ENCODE assay signal across 30 cellular contexts in the genomic region with DNA sequence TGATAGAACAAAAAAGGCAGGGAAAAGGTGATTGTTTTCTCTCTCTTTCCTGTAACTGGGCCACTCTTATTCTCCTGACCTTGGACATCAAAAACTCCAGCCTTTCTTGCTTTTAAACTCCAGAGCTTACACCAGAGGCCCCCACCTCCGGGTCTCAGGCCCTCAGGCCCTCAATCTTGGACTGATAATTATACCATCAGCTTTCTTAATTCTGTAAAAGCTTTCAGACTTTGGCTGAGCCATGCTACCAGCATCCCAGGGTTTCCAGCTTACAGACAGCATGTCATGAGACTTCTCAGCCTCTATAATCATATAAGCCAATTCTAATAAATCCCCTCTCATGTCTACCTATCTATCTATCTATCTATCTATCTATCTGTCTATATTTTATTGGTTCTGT.
"Had no signal": no experiment of that assay in that cellular context is flagged by ENCODE, and none has a peak within 500 bp of the region (broad histone marks: within the 10 kb centered on the region; RNA-seq: fewer than 3 reads in every experiment).

No MANE protein-coding gene starts in this region.

- H3K27me3 ChIP-seq: cardiac muscle cell, colonic mucosa, left lung, pancreas, sigmoid colon, suprapubic skin, vagina had no signal

- ATAC-seq: activated naive CD8-positive, alpha-beta T cell treated with anti-CD3 and anti-CD28 coated beads, Interleukin-2, amount 50 U/mL, for 24 hours; activated T-cell treated with anti-CD3 and anti-CD28 coated beads, Interleukin-2, amount 50 U/mL, for 4 hours; left lung; mucosa of descending colon; pancreas; stimulated activated effector memory CD8-positive, alpha-beta T cell treated with anti-CD3 and anti-CD28 coated beads, Interleukin-12 subunit alpha, Interleukin-12 subunit beta, amount 100 ng/mL, for 72 hours had no signal

- H3K4me1 ChIP-seq: colonic mucosa, prostate gland had no signal

- H3K36me3 ChIP-seq: cardiac muscle cell, colonic mucosa, left lung, pancreas, prostate gland, sigmoid colon, suprapubic skin, vagina had no signal

- H3K27ac ChIP-seq: cardiac muscle cell, colonic mucosa, epithelial cell of prostate, pancreas, prostate gland, suprapubic skin, vagina had no signal

- H3K4me3 Mint-ChIP-seq: activated CD4-positive, alpha-beta memory T cell treated with anti-CD3 and anti-CD28 coated beads, Interleukin-2, amount 10 ng/mL, durations not matched to agents 7 days and 5 days; activated CD4-positive, alpha-beta T cell treated with anti-CD3 and anti-CD28 coated beads, Interleukin-2, amount 10 ng/mL, durations not matched to agents 7 days and 5 days; activated naive CD4-positive, alpha-beta T cell treated with anti-CD3 and anti-CD28 coated beads, Interleukin-2, amount 50 U/mL, for 24 hours; activated naive CD8-positive, alpha-beta T cell treated with anti-CD3 and anti-CD28 coated beads, Interleukin-2, amount 50 U/mL, for 24 hours; activated T-cell treated with anti-CD3 and anti-CD28 coated beads, Interleukin-2, amount 50 U/mL, for 4 hours; brain; nephron progenitor cell; stimulated activated effector memory CD8-positive, alpha-beta T cell treated with anti-CD3 and anti-CD28 coated beads, Interleukin-12 subunit alpha, Interleukin-12 subunit beta, amount 100 ng/mL, for 72 hours; T-helper 1 cell treated with Interleukin-12 subunit alpha and Interleukin-12 subunit beta and Interleukin-4 antibody, amounts not matched to agents 30 μg/mL and 1 μg/mL, for 36 hours; type B pancreatic cell had no signal

- DNase-seq: activated CD4-positive, alpha-beta memory T cell treated with anti-CD3 and anti-CD28 coated beads, Interleukin-2, amount 10 ng/mL, durations not matched to agents 7 days and 5 days; activated CD4-positive, alpha-beta T cell treated with anti-CD3 and anti-CD28 coated beads, Interleukin-2, amount 10 ng/mL, durations not matched to agents 7 days and 5 days; activated CD4-positive, CD25-positive, alpha-beta regulatory T cell treated with anti-CD3 and anti-CD28 coated beads, Interleukin-2, amount 50 U/mL, for 72 hours; activated CD8-positive, alpha-beta memory T cell treated with anti-CD3 and anti-CD28 coated beads, Interleukin-2, amount 50 U/mL, for 48 hours; activated naive CD8-positive, alpha-beta T cell treated with anti-CD3 and anti-CD28 coated beads, Interleukin-2, amount 50 U/mL, for 24 hours; activated T-cell treated with anti-CD3 and anti-CD28 coated beads, Interleukin-2, amount 50 U/mL, for 4 hours; cerebellar nuclear complex; colonic mucosa; effector CD8-positive, alpha-beta T cell; left lung; mucosa of descending colon; nephron progenitor cell; pancreas; retina; sigmoid colon; small intestine; stimulated activated CD4-positive, alpha-beta T cell treated with anti-CD3 and anti-CD28 coated beads, Interleukin-4, amount 100 ng/mL, for 24 hours; T-helper 9 cell had no signal

- H3K36me3 Mint-ChIP-seq: activated naive CD4-positive, alpha-beta T cell treated with anti-CD3 and anti-CD28 coated beads, Interleukin-2, amount 50 U/mL, for 24 hours; brain; stimulated activated effector memory CD8-positive, alpha-beta T cell treated with anti-CD3 and anti-CD28 coated beads, Interleukin-12 subunit alpha, Interleukin-12 subunit beta, amount 100 ng/mL, for 72 hours; type B pancreatic cell had no signal

- H3K4me3 ChIP-seq: cardiac muscle cell, colonic mucosa, left lung, lung, mucosa of descending colon, pancreas, prostate gland, sigmoid colon, suprapubic skin, vagina had no signal

- H3K27me3 Mint-ChIP-seq: activated CD4-positive, alpha-beta memory T cell treated with anti-CD3 and anti-CD28 coated beads, Interleukin-2, amount 10 ng/mL, durations not matched to agents 7 days and 5 days; activated CD4-positive, alpha-beta T cell treated with anti-CD3 and anti-CD28 coated beads, Interleukin-2, amount 10 ng/mL, durations not matched to agents 7 days and 5 days; activated naive CD4-positive, alpha-beta T cell treated with anti-CD3 and anti-CD28 coated beads, Interleukin-2, amount 50 U/mL, for 24 hours; activated naive CD8-positive, alpha-beta T cell treated with anti-CD3 and anti-CD28 coated beads, Interleukin-2, amount 50 U/mL, for 24 hours; type B pancreatic cell had no signal

- H3K9me3 Mint-ChIP-seq: activated CD4-positive, alpha-beta memory T cell treated with anti-CD3 and anti-CD28 coated beads, Interleukin-2, amount 10 ng/mL, durations not matched to agents 7 days and 5 days; activated naive CD4-positive, alpha-beta T cell treated with anti-CD3 and anti-CD28 coated beads, Interleukin-2, amount 50 U/mL, for 24 hours; activated naive CD8-positive, alpha-beta T cell treated with anti-CD3 and anti-CD28 coated beads, Interleukin-2, amount 50 U/mL, for 24 hours; activated T-cell treated with anti-CD3 and anti-CD28 coated beads, Interleukin-2, amount 50 U/mL, for 4 hours; activated T-helper 2 cell treated with anti-CD3 and anti-CD28 coated beads, Interferon-gamma antibody, Interleukin-2, Interleukin-4, amounts not matched to agents 10 μg/mL and 5 μg/mL and 100 μg/mL, durations not matched to agents 14 hours and 24 hours and 36 hours; brain; nephron progenitor cell; stimulated activated effector memory CD8-positive, alpha-beta T cell treated with anti-CD3 and anti-CD28 coated beads, Interleukin-12 subunit alpha, Interleukin-12 subunit beta, amount 100 ng/mL, for 72 hours; T-helper 1 cell treated with Interleukin-12 subunit alpha and Interleukin-12 subunit beta and Interleukin-4 antibody, amounts not matched to agents 30 μg/mL and 1 μg/mL, for 36 hours; type B pancreatic cell had no signal

- H3K27ac Mint-ChIP-seq: activated CD4-positive, alpha-beta memory T cell treated with anti-CD3 and anti-CD28 coated beads, Interleukin-2, amount 10 ng/mL, durations not matched to agents 7 days and 5 days; activated naive CD4-positive, alpha-beta T cell treated with anti-CD3 and anti-CD28 coated beads, Interleukin-2, amount 50 U/mL, for 24 hours; activated naive CD8-positive, alpha-beta T cell treated with anti-CD3 and anti-CD28 coated beads, Interleukin-2, amount 50 U/mL, for 24 hours; activated T-helper 2 cell treated with anti-CD3 and anti-CD28 coated beads, Interferon-gamma antibody, Interleukin-2, Interleukin-4, amounts not matched to agents 10 μg/mL and 5 μg/mL and 100 μg/mL, durations not matched to agents 14 hours and 24 hours and 36 hours; brain; stimulated activated effector memory CD8-positive, alpha-beta T cell treated with anti-CD3 and anti-CD28 coated beads, Interleukin-12 subunit alpha, Interleukin-12 subunit beta, amount 100 ng/mL, for 72 hours; T-helper 1 cell treated with Interleukin-12 subunit alpha and Interleukin-12 subunit beta and Interleukin-4 antibody, amounts not matched to agents 30 μg/mL and 1 μg/mL, for 36 hours; type B pancreatic cell had no signal

- H3K9me3 ChIP-seq: colonic mucosa, left lung, mucosa of descending colon, pancreas, prostate gland, sigmoid colon, suprapubic skin, vagina had no signal
